Comparison of ENCODE assay signal across 23 cellular contexts in genomic region chr10:44992732-44993225, GRCh38. TPM values are rescaled to one million over a fixed set of nuclear protein-coding genes. Genes with fewer than 3 reads are reported as not detected.
DNase-seq lines count a peak whose midpoint lies in the region; ATAC-seq and TF ChIP-seq lines count a peak whose summit lies in the region.
"Had no signal": no experiment of that assay in that cellular context is flagged by ENCODE, and none has a peak within 500 bp of the region (broad histone marks: within the 10 kb centered on the region; RNA-seq: fewer than 3 reads in every experiment).

No MANE protein-coding gene starts in this region.

- TF ChIP-seq CTCF in AG04450 (IDR thresholded peaks at IDR 0.05; ENCODE audit: low read depth, low read length) = no peak
- TF ChIP-seq CTCF in dorsolateral prefrontal cortex (IDR thresholded peaks at IDR 0.05 in 54 of 56, conservative IDR thresholded peaks at IDR 0.05 in 2 of 56; ENCODE audit: low read depth in 1 of 56, partially characterized antibody in 56 of 56) = no peak
- TF ChIP-seq CTCF in sigmoid colon (IDR thresholded peaks at IDR 0.05) = no peak
- no peak for TF ChIP-seq CTCF in left lung (IDR thresholded peaks at IDR 0.05)

- no peak for TF ChIP-seq EP300 in sigmoid colon (IDR thresholded peaks at IDR 0.05)

- H3K27me3 ChIP-seq in AG04450 (ENCODE audit: control insufficient read depth, insufficient read depth, low read length) (no peaks in the 10 kb centered on the region), dorsolateral prefrontal cortex (no peaks in the 10 kb centered on the region), sigmoid colon (no peaks in the 10 kb centered on the region), left lung (no peaks in the 10 kb centered on the region)
- no peaks in the 10 kb centered on the region for H3K27me3 ChIP-seq in BLaER1 treated with 17β-estradiol and CSF1 and Interleukin-3, amounts not matched to agents 10 nM and 100 nM

- peak overlapping the region in 5 of 11 experiments; percentile 9 to 40 (median 26); a peak in 7 of 22 replicates for H3K9ac ChIP-seq in BLaER1 treated with 17β-estradiol and CSF1 and Interleukin-3, amounts not matched to agents 10 nM and 100 nM

- TF ChIP-seq POLR2A in sigmoid colon (IDR thresholded peaks at IDR 0.05) = no peak

- H3K36me3 ChIP-seq in BLaER1 treated with 17β-estradiol and CSF1 and Interleukin-3, amounts not matched to agents 10 nM and 100 nM = peaks cover 0 to 77% (median 43%) of the 10 kb centered on the region in 11 experiments; a peak in 12 of 22 replicates
- H3K36me3 ChIP-seq in sigmoid colon (peaks cover 0 to 47% (median 10%) of the 10 kb centered on the region in 4 donors), left lung (peaks cover 0 to 63% of the 10 kb centered on the region in 2 donors)

- DNase-seq in AG04450 (ENCODE audit: low read depth, low spot score) = no peak
- DNase-seq in dorsolateral prefrontal cortex = peak in 1 of 10 donors; percentile 7
- DNase-seq in sigmoid colon = no peak
- DNase-seq in left lung = no peak
- DNase-seq in MV-4-11 (lab: John Stamatoyannopoulos, UW) = no peak
- no peak for DNase-seq in islet precursor cell
- DNase-seq: activated B cell treated with CpG ODN at 0.5 μM for 24 hours; activated gamma-delta T cell treated with Interleukin-2 at 50 U/mL for 16 hours; activated T-cell treated with anti-CD3 and anti-CD28 coated beads, Interleukin-2, amount 50 U/mL, for 1 hour; CD4-positive, CD25-positive, alpha-beta regulatory T cell; effector memory CD8-positive, alpha-beta T cell; foreskin keratinocyte; immature natural killer cell; Kasumi-1; midbrain; naive thymus-derived CD8-positive, alpha-beta T cell; RPMI8226; stimulated activated CD4-positive, alpha-beta T cell treated with anti-CD3 and anti-CD28 coated beads, Interleukin-1b, Interleukin-23, amount 100 ng/mL, for 48 hours; T-helper 1 cell had no signal

- intact Hi-C loops in dorsolateral prefrontal cortex (cut with DNase I) (no loop called here), sigmoid colon (cut with DNase I) (no loop called here), left lung (cut with DNase I) (no loop called here)

- H4K20me1 ChIP-seq in BLaER1 treated with 17β-estradiol and CSF1 and Interleukin-3, amounts not matched to agents 10 nM and 100 nM = peaks cover 0 to 86% (median 0%) of the 10 kb centered on the region in 11 experiments; a peak in 9 of 22 replicates

- peaks cover 86 to 93% (median 90%) of the 10 kb centered on the region in 10 experiments for H3K4me1 ChIP-seq in BLaER1 treated with 17β-estradiol and CSF1 and Interleukin-3, amounts not matched to agents 10 nM and 100 nM
- peaks cover 0 to 53% (median 31%) of the 10 kb centered on the region in 4 donors for H3K4me1 ChIP-seq in sigmoid colon
- peaks cover 3 to 59% of the 10 kb centered on the region in 2 donors for H3K4me1 ChIP-seq in left lung
- H3K4me1 ChIP-seq: foreskin keratinocyte had no signal

- CTCF ChIA-PET in AG04450 (lab: Charles Lee) = no interaction called here

- H3K9me3 ChIP-seq in AG04450 (ENCODE audit: control insufficient read depth, insufficient read depth, low read length) (no peaks in the 10 kb centered on the region), sigmoid colon (no peaks in the 10 kb centered on the region), left lung (no peaks in the 10 kb centered on the region)
- no peaks in the 10 kb centered on the region for H3K9me3 ChIP-seq in BLaER1 treated with 17β-estradiol and CSF1 and Interleukin-3, amounts not matched to agents 10 nM and 100 nM (replicated peaks in 1 of 11)

- WGBS in sigmoid colon, 2 donors = 96 to 97% methylated on average over 8 of the region's 8 CpGs

- ATAC-seq in GM21381 (IDR thresholded peaks at IDR 0.05; ENCODE audit: unreplicated experiment) = no peak
- no peak for ATAC-seq in left lung
- ATAC-seq: effector memory CD8-positive, alpha-beta T cell; foreskin keratinocyte; naive thymus-derived CD8-positive, alpha-beta T cell; stimulated activated naive CD8-positive, alpha-beta T cell treated with anti-CD3 and anti-CD28 coated beads, Interleukin-15, amount 100 ng/mL, for 72 hours had no signal

- H3K4me2 ChIP-seq in BLaER1 treated with 17β-estradiol and CSF1 and Interleukin-3, amounts not matched to agents 10 nM and 100 nM = peak overlapping the region in 10 of 11 experiments; percentile 14 to 95 (median 86); a peak in 20 of 22 replicates
- H3K4me2 ChIP-seq: smooth muscle cell had no signal

- POLR2A ChIA-PET in AG04450 (lab: Yijun Ruan, JAX) = no interaction called here

- H3K4me3 ChIP-seq in AG04450 (ENCODE audit: low read depth, low read length) = no peak overlapping the region
- no peak overlapping the region for H3K4me3 ChIP-seq in BLaER1 treated with 17β-estradiol and CSF1 and Interleukin-3, amounts not matched to agents 10 nM and 100 nM
- H3K4me3 ChIP-seq in dorsolateral prefrontal cortex = no peak overlapping the region
- H3K4me3 ChIP-seq in sigmoid colon = no peak overlapping the region
- no peak overlapping the region for H3K4me3 ChIP-seq in left lung
- H3K4me3 ChIP-seq: smooth muscle cell had no signal

- H3K27ac ChIP-seq in AG04450 (ENCODE audit: low read depth, low read length) = peak overlapping the region; percentile 91
- peak overlapping the region in 2 of 11 experiments; percentile 11 to 97; a peak in 3 of 22 replicates for H3K27ac ChIP-seq in BLaER1 treated with 17β-estradiol and CSF1 and Interleukin-3, amounts not matched to agents 10 nM and 100 nM
- H3K27ac ChIP-seq in dorsolateral prefrontal cortex = peak overlapping the region in 54 of 59 donors; percentile 3 to 98 (median 74)
- peak overlapping the region; percentile 27 to 93 (median 58) for H3K27ac ChIP-seq in sigmoid colon
- no peak overlapping the region for H3K27ac ChIP-seq in left lung
- H3K27ac ChIP-seq: foreskin keratinocyte had no signal

RNA-seq across cellular contexts. Expression of gene ZNF22, which starts 7.9 kb away (rescaled TPM):
- polyA plus RNA-seq in AG04450 (2011; rRNA removed) (17.4 and 23.4 TPM in 2 replicates), sigmoid colon (10 to 100 TPM; 12.9 to 16.8 (median 13.5) TPM)
- polyA minus RNA-seq in AG04450 (2011; rRNA and poly(A)+ RNA removed) = 4.7 and 7.9 TPM in 2 replicates
- total RNA-seq in dorsolateral prefrontal cortex (10 to 100 TPM in 117 of 120 experiments, 1 to 10 TPM in 3; 9.2 to 20.9 (median 14.1) TPM), sigmoid colon (10 to 100 TPM; 18.3 to 29.9 (median 24.0) TPM), left lung (10 to 100 TPM; 19.3 to 24.0 TPM)

RNA-seq across cellular contexts. Expression of gene DEPP1, which starts 14.2 kb away (rescaled TPM):
- polyA plus RNA-seq in AG04450 (2011; rRNA removed) (31.1 and 50.3 TPM in 2 replicates), sigmoid colon (10 to 100 TPM; 16.0 to 58.3 (median 53.6) TPM)
- polyA minus RNA-seq in AG04450 (2011; rRNA and poly(A)+ RNA removed) = 70.4 and 97.9 TPM in 2 replicates
- total RNA-seq in dorsolateral prefrontal cortex (100 to 1,000 TPM in 23 of 120 experiments, 10 to 100 TPM in 91, 1 to 10 TPM in 6; 8.1 to 234 (median 44.3) TPM), sigmoid colon (100 to 1,000 TPM in 1 of 4 donors, 10 to 100 TPM in 3; 47.8 to 294 (median 54.7) TPM), left lung (10 to 100 TPM; 25.4 to 33.9 TPM)
- total RNA-seq: naive thymus-derived CD8-positive, alpha-beta T cell had no signal
- polyA plus RNA-seq: CD4-positive, CD25-positive, alpha-beta regulatory T cell; immature natural killer cell; naive thymus-derived CD8-positive, alpha-beta T cell had no signal

RNA-seq across cellular contexts. Expression of gene RASSF4, which starts 33.2 kb away (rescaled TPM):
- polyA plus RNA-seq in AG04450 (2011; rRNA removed) (11.2 and 13.0 TPM in 2 replicates), sigmoid colon (10 to 100 TPM in 2 of 3 donors, 1 to 10 TPM in 1; 7.8 to 23.2 (median 13.6) TPM)
- 12.9 and 13.1 TPM in 2 replicates for polyA minus RNA-seq in AG04450 (2011; rRNA and poly(A)+ RNA removed)
- total RNA-seq in dorsolateral prefrontal cortex (100 to 1,000 TPM in 81 of 120 experiments, 10 to 100 TPM in 39; 54.6 to 175 (median 111) TPM), sigmoid colon (10 to 100 TPM; 23.2 to 61.7 (median 45.2) TPM), left lung (10 to 100 TPM; 52.2 to 54.7 TPM)

Comparison
In these comparisons a context has a peak if more than half of its experiments do, and no peak if none do; other contexts are left out.
1. H3K27ac ChIP-seq: peak in AG04450 (single experiment), dorsolateral prefrontal cortex (54 of 59) and sigmoid colon (4 of 4); none in left lung (0 of 2).